ENCODE assay signal across 18 cellular contexts in genomic region chr9:99391937-99392574, GRCh38.
DNase-seq lines count a peak whose midpoint lies in the region; ATAC-seq, FAIRE-seq and TF ChIP-seq lines count a peak whose summit lies in the region.
"Had no signal": no experiment of that assay in that cellular context is flagged by ENCODE, and none has a peak within 500 bp of the region (broad histone marks: within the 10 kb centered on the region; RNA-seq: fewer than 3 reads in every experiment).

No MANE protein-coding gene starts in this region.

- H3K9me3 Mint-ChIP-seq in stimulated activated naive CD8-positive, alpha-beta T cell treated with anti-CD3 and anti-CD28 coated beads, Interleukin-15, amount 100 ng/mL, for 72 hours = no peaks in the 10 kb centered on the region
- H3K9me3 Mint-ChIP-seq: CD8-positive, alpha-beta T cell had no signal

- H3F3A ChIP-seq in SK-N-SH (replicated peaks; ENCODE audit: insufficient read depth) = peaks cover 9% of the 10 kb centered on the region

- H3K27me3 Mint-ChIP-seq in stimulated activated naive CD8-positive, alpha-beta T cell treated with anti-CD3 and anti-CD28 coated beads, Interleukin-15, amount 100 ng/mL, for 72 hours = no peaks in the 10 kb centered on the region

- WGBS in SK-N-SH (ENCODE audit: low lambda C conversion rate) = 80% methylated on average over 6 of the region's 6 CpGs

- no peaks in the 10 kb centered on the region for H4K20me1 ChIP-seq in SK-N-SH (ENCODE audit: insufficient read depth)

- no peak for TF ChIP-seq EP300 in SK-N-SH (IDR thresholded peaks at IDR 0.05; ENCODE audit: borderline replicate concordance in 1 of 2, low read depth in 1 of 2, low read length in 1 of 2)

- POLR2A ChIA-PET in SK-N-SH (lab: Yijun Ruan, JAX) = no interaction called here

- TF ChIP-seq CTCF in SK-N-SH (IDR thresholded peaks at IDR 0.05) (no peak), D721Med (IDR thresholded peaks at IDR 0.05; ENCODE audit: insufficient read depth, missing control alignments) (no peak)

- H3K4me3 ChIP-seq in SK-N-SH (ENCODE audit: low read depth in 2 of 2, low read length in 1 of 2) = no peak overlapping the region
- H3K4me3 ChIP-seq: GM23248 had no signal

- H3K4me1 Mint-ChIP-seq in stimulated activated naive CD8-positive, alpha-beta T cell treated with anti-CD3 and anti-CD28 coated beads, Interleukin-15, amount 100 ng/mL, for 72 hours = no peaks in the 10 kb centered on the region
- H3K4me1 Mint-ChIP-seq: CD14-positive monocyte had no signal

- DNase-seq in SK-N-SH (no peak), COLO829 (ENCODE audit: low spot score) (peak; percentile 62), foreskin melanocyte (peak; percentile 11), left kidney (ENCODE audit: low read depth, low spot score) (peak; percentile 33), kidney glomerular epithelial cell (lab: John Stamatoyannopoulos, UW) (no peak), D721Med (ENCODE audit: insufficient read length, low spot score) (no peak)
- DNase-seq in stimulated activated naive CD8-positive, alpha-beta T cell treated with anti-CD3 and anti-CD28 coated beads, Interleukin-15, amount 100 ng/mL, for 72 hours = no peak
- DNase-seq: Caco-2; CD8-positive, alpha-beta T cell; DMS53; GF-D8; GM23248; H7 had no signal

- H2AFZ ChIP-seq in SK-N-SH (ENCODE audit: low read depth) = 0 out of 2 replicates have a peak overlapping the region, but pooled peaks have one; percentile 18
- H2AFZ ChIP-seq: GM23248 had no signal

- H3K27me3 ChIP-seq in SK-N-SH (ENCODE audit: insufficient read depth) = no peaks in the 10 kb centered on the region

- no peak for FAIRE-seq in D721Med (lab: Jason Lieb, UNC)
- FAIRE-seq: GM19239 had no signal

- no peak for TF ChIP-seq RAD21 in SK-N-SH (IDR thresholded peaks at IDR 0.05; ENCODE audit: low read length)

- no peaks in the 10 kb centered on the region for H3K79me2 ChIP-seq in SK-N-SH (ENCODE audit: insufficient read depth)

- no peaks in the 10 kb centered on the region for H3K9me3 ChIP-seq in SK-N-SH
- H3K9me3 ChIP-seq: Caco-2 had no signal

- H3K27ac ChIP-seq in SK-N-SH (ENCODE audit: low read depth in 2 of 2, low read length in 1 of 2) = no peak overlapping the region
- H3K27ac ChIP-seq: 22Rv1, GM23248, HL-60 had no signal

- no peaks in the 10 kb centered on the region for H3K36me3 ChIP-seq in SK-N-SH (replicated peaks in 1 of 2; ENCODE audit: control insufficient read depth in 1 of 2, insufficient read depth in 2 of 2, low read length in 1 of 2)

- ATAC-seq in SK-N-SH treated with all-trans-retinoic acid at 6 μM for 48 hours = no peak
- no peak for ATAC-seq in stimulated activated naive CD8-positive, alpha-beta T cell treated with anti-CD3 and anti-CD28 coated beads, Interleukin-15, amount 100 ng/mL, for 72 hours
- ATAC-seq: CD8-positive, alpha-beta T cell had no signal

- H3K9me2 ChIP-seq in SK-N-SH = no peaks in the 10 kb centered on the region

- no peak overlapping the region for H3K4me2 ChIP-seq in SK-N-SH

- H3K9ac ChIP-seq in SK-N-SH = no peak overlapping the region
- H3K9ac ChIP-seq: GM23248 had no signal

- no peak overlapping the region for H3K4me3 Mint-ChIP-seq in stimulated activated naive CD8-positive, alpha-beta T cell treated with anti-CD3 and anti-CD28 coated beads, Interleukin-15, amount 100 ng/mL, for 72 hours
- H3K4me3 Mint-ChIP-seq: CD14-positive monocyte; CD8-positive, alpha-beta T cell had no signal

- no peak overlapping the region for H3K27ac Mint-ChIP-seq in stimulated activated naive CD8-positive, alpha-beta T cell treated with anti-CD3 and anti-CD28 coated beads, Interleukin-15, amount 100 ng/mL, for 72 hours
- H3K27ac Mint-ChIP-seq: CD14-positive monocyte; CD8-positive, alpha-beta T cell had no signal

- no peaks in the 10 kb centered on the region; a peak in 1 of 4 replicates for H3K4me1 ChIP-seq in SK-N-SH (ENCODE audit: control insufficient read depth in 1 of 2, insufficient read depth in 2 of 2, low read depth in 1 of 2, low read length in 1 of 2)
- H3K4me1 ChIP-seq: Caco-2 had no signal

- CTCF ChIA-PET in SK-N-SH (lab: Yijun Ruan, JAX) = interaction anchor here (0.9 kb wide), 1 partner anchor 206 kb away, joined by 3 read pairs; no protein-coding TSS in a partner anchor

TF ChIP-seq in SK-N-SH, 30 proteins besides CTCF, POLR2A, EP300 and RAD21:
- TF ChIP-seq TAF1 (IDR thresholded peaks at IDR 0.05; ENCODE audit: borderline replicate concordance, low read depth, low read length) = no peak
- no peak for TF ChIP-seq ZBTB33 (IDR thresholded peaks at IDR 0.05; ENCODE audit: borderline replicate concordance, low read depth)
- no peak for TF ChIP-seq EZH2phosphoT487 (IDR thresholded peaks at IDR 0.05; ENCODE audit: borderline replicate concordance, low read depth)
- TF ChIP-seq MAX (IDR thresholded peaks at IDR 0.05; ENCODE audit: low read depth) = no peak
- TF ChIP-seq JUND (IDR thresholded peaks at IDR 0.05) = no peak
- no peak for TF ChIP-seq MXI1 (IDR thresholded peaks at IDR 0.05; ENCODE audit: low read depth, low read length)
TF ChIP-seq in SK-N-SH: peak in this region for 0.

TF ChIP-seq in SK-N-SH treated with all-trans-retinoic acid at 6 μM for 48 hours, 23 proteins besides CTCF, POLR2A, EP300 and RAD21:
- TF ChIP-seq ZC3H10 (CRISPR knock-in tag; IDR thresholded peaks at IDR 0.05) = no peak
- no peak for TF ChIP-seq ZFP3 (CRISPR knock-in tag; IDR thresholded peaks at IDR 0.05)
- no peak for TF ChIP-seq ZFP30 (CRISPR knock-in tag; IDR thresholded peaks at IDR 0.05)
- no peak for TF ChIP-seq POU6F1 (CRISPR knock-in tag; IDR thresholded peaks at IDR 0.05; ENCODE audit: borderline replicate concordance, low read depth)
- TF ChIP-seq ZNF8 (CRISPR knock-in tag; IDR thresholded peaks at IDR 0.05) = no peak
- no peak for TF ChIP-seq TOX (CRISPR knock-in tag; IDR thresholded peaks at IDR 0.05; ENCODE audit: borderline replicate concordance)
- TF ChIP-seq OSR1 (CRISPR knock-in tag; IDR thresholded peaks at IDR 0.05) = no peak
- TF ChIP-seq CREB5 (CRISPR knock-in tag; IDR thresholded peaks at IDR 0.05; ENCODE audit: low read depth) = no peak
- no peak for TF ChIP-seq GLIS3 (CRISPR knock-in tag; IDR thresholded peaks at IDR 0.05)

Comparison
In these comparisons a context has a peak if more than half of its experiments do, and no peak if none do; other contexts are left out.
1. DNase-seq: peak in COLO829 (single experiment), foreskin melanocyte (single experiment) and left kidney (single experiment); none in SK-N-SH (single experiment), stimulated activated naive CD8-positive, alpha-beta T cell treated with anti-CD3 and anti-CD28 coated beads, Interleukin-15, amount 100 ng/mL, for 72 hours (0 of 2), kidney glomerular epithelial cell (single experiment) and D721Med (single experiment).